Comparison of ENCODE assay signal across 5 cellular contexts in genomic region chr15:89646416-89647141, GRCh38. TPM values are rescaled to one million over a fixed set of nuclear protein-coding genes. Genes with fewer than 3 reads are reported as not detected.
"Had no signal": no experiment of that assay in that cellular context is flagged by ENCODE, and none has a peak within 500 bp of the region (broad histone marks: within the 10 kb centered on the region; RNA-seq: fewer than 3 reads in every experiment).

No MANE protein-coding gene starts in this region.

- H3K9me3 ChIP-seq: transverse colon had no signal

- H3K36me3 ChIP-seq: transverse colon had no signal

- H3K27me3 ChIP-seq: dorsolateral prefrontal cortex, transverse colon had no signal

- H3K4me3 ChIP-seq: dorsolateral prefrontal cortex, transverse colon had no signal

- H3K27ac ChIP-seq: dorsolateral prefrontal cortex, transverse colon had no signal

RNA-seq across cellular contexts. Expression of gene PLIN1, which starts 32.6 kb away (rescaled TPM):
- polyA plus RNA-seq: immature natural killer cell had no signal

RNA-seq across cellular contexts. Expression of gene WDR93, which starts 44.0 kb away (rescaled TPM):
- total RNA-seq: left cardiac atrium; natural killer cell treated with Interleukin-12 subunit alpha and Interleukin-12 subunit beta and Interleukin-15 and Interleukin-18, amount 100 ng/mL, for 72 hours; transverse colon had no signal
